In the genomic region with DNA sequence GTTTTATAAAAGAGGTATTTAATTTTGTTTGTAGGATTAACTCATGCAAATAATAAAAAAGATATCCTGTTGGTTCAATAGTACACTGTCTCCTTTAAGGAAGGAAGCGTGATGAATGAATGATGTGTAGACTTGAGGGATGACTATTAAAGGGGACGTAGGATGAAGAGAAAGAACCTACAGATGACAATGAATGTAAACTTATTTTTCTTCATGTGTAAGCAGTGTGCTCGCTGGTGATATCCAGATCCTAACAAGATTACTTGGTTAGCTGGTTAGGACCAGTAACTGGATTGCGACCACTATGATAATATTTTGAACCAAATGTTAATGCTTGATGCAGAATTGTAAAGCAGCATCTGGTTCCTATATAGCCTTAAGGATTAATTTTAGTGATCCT, we compare ENCODE assay signal across 9 cellular contexts. TPM values are rescaled to one million over a fixed set of nuclear protein-coding genes. Genes with fewer than 3 reads are reported as not detected.
DNase-seq lines count a peak whose midpoint lies in the region; ATAC-seq, FAIRE-seq and TF ChIP-seq lines count a peak whose summit lies in the region.
"Had no signal": no experiment of that assay in that cellular context is flagged by ENCODE, and none has a peak within 500 bp of the region (broad histone marks: within the 10 kb centered on the region; RNA-seq: fewer than 3 reads in every experiment).

No MANE protein-coding gene starts in this region.

- FAIRE-seq in pancreas (lab: Jason Lieb, UNC): peak; percentile 41

- DNase-seq in GM06990 (ENCODE audit: extremely low read depth, insufficient read length) (no peak), NCI-H82 treated with DMSO at 0.1 percent for 48 hours (lab: John Stamatoyannopoulos, UW; ENCODE audit: unreplicated experiment) (peak; percentile 42), pancreas (no peak), NCI-H1694 (lab: John Stamatoyannopoulos, UW) (no peak), NCI-H2081 (lab: John Stamatoyannopoulos, UW) (no peak)

- no peak for ATAC-seq in pancreas
- ATAC-seq in HG03196 (IDR thresholded peaks at IDR 0.05; ENCODE audit: unreplicated experiment): no peak
- ATAC-seq in GM18907 (IDR thresholded peaks at IDR 0.05; ENCODE audit: unreplicated experiment): no peak

- H3K4me3 ChIP-seq in GM06990 (replicated peaks; ENCODE audit: low read depth, low read length): peak overlapping the region; percentile 98
- peak overlapping the region; percentile 92 for H3K4me3 ChIP-seq in endocrine pancreas (ENCODE audit: control insufficient read depth, insufficient read depth, low read length)
- H3K4me3 ChIP-seq in pancreas: peak overlapping the region in 2 of 4 donors; percentile 92 to 100
- H3K4me3 ChIP-seq: lung had no signal

- H3K27me3 ChIP-seq in GM06990 (replicated peaks; ENCODE audit: control insufficient read depth, insufficient read depth, low read length) (no peaks in the 10 kb centered on the region), endocrine pancreas (ENCODE audit: control insufficient read depth, insufficient read depth, low read length) (no peaks in the 10 kb centered on the region), pancreas (no peaks in the 10 kb centered on the region)

- no peak overlapping the region for H3K9ac ChIP-seq in endocrine pancreas (ENCODE audit: control insufficient read depth, insufficient read depth, low read length)

- WGBS in pancreas, 2 donors: 48 to 61% methylated on average over 4 of the region's 4 CpGs

- no peaks in the 10 kb centered on the region for H3K9me3 ChIP-seq in endocrine pancreas (ENCODE audit: control insufficient read depth, low read length)
- no peaks in the 10 kb centered on the region for H3K9me3 ChIP-seq in pancreas

- peaks cover 4% of the 10 kb centered on the region for H3K36me3 ChIP-seq in GM06990 (ENCODE audit: control insufficient read depth, insufficient read depth, low read length)
- peaks cover 5% of the 10 kb centered on the region for H3K36me3 ChIP-seq in endocrine pancreas (ENCODE audit: control insufficient read depth, insufficient read depth, low read length)
- peaks cover 0 to 6% (median 0%) of the 10 kb centered on the region in 3 donors for H3K36me3 ChIP-seq in pancreas

- peak overlapping the region in 1 of 4 donors; percentile 10 for H3K27ac ChIP-seq in pancreas

- intact Hi-C loops in pancreas (cut with DNase I): loop anchor here in 1 of 3 donors (10.0 kb wide), 1 partner anchor 109 kb away; no protein-coding TSS in a partner anchor

- H3K4me1 ChIP-seq in endocrine pancreas (ENCODE audit: control insufficient read depth, insufficient read depth, low read length) (peaks cover 36% of the 10 kb centered on the region), pancreas (peaks cover 17 to 48% (median 40%) of the 10 kb centered on the region in 3 donors)

- no peak for TF ChIP-seq CTCF in GM06990 (IDR thresholded peaks at IDR 0.05; ENCODE audit: insufficient read depth, low read length, poor library complexity, severe bottlenecking)
- TF ChIP-seq CTCF in pancreas (IDR thresholded peaks at IDR 0.05): no peak

RNA-seq across cellular contexts. Expression of a gene that starts 2.6 kb away (rescaled TPM):
- 10 to 100 TPM; 12.4 to 32.4 (median 16.6) TPM for total RNA-seq in pancreas
- polyA plus RNA-seq in pancreas: 10 to 100 TPM in 1 of 2 donors, 1 to 10 TPM in 1; 8.9 to 16.7 TPM

RNA-seq across cellular contexts. Expression of a gene that starts 42.9 kb away (rescaled TPM):
- total RNA-seq in pancreas: 10 to 100 TPM; 17.6 to 32.4 (median 21.7) TPM
- 10 to 100 TPM; 22.3 to 24.7 TPM for polyA plus RNA-seq in pancreas
